In genomic region chr7:27171636-27172387, GRCh38 we compare ENCODE assay signal across 8 cellular contexts. TPM values are rescaled to one million over a fixed set of nuclear protein-coding genes. Genes with fewer than 3 reads are reported as not detected.
DNase-seq lines count a peak whose midpoint lies in the region; ATAC-seq and TF ChIP-seq lines count a peak whose summit lies in the region.

No MANE protein-coding gene starts in this region.

- peaks cover 12% of the 10 kb centered on the region for H3K36me3 Mint-ChIP-seq in natural killer cell treated with Interleukin-12 subunit alpha and Interleukin-12 subunit beta and Interleukin-15 and Interleukin-18, amount 100 ng/mL, for 72 hours

- H3K27me3 Mint-ChIP-seq in natural killer cell treated with Interleukin-12 subunit alpha and Interleukin-12 subunit beta and Interleukin-15 and Interleukin-18, amount 100 ng/mL, for 72 hours, result peaks cover 42 to 47% of the 10 kb centered on the region in 2 donors

- H3K4me1 Mint-ChIP-seq in natural killer cell treated with Interleukin-12 subunit alpha and Interleukin-12 subunit beta and Interleukin-15 and Interleukin-18, amount 100 ng/mL, for 72 hours (ENCODE audit: low read depth in 2 of 2), result peaks cover 24 to 38% of the 10 kb centered on the region in 2 donors

- DNase-seq in COR-L47 (lab: John Stamatoyannopoulos, UW), result peak; percentile 50
- peak; percentile 67 for DNase-seq in HT1080 (ENCODE audit: low read depth)
- DNase-seq in activated naive CD4-positive, alpha-beta T cell treated with anti-CD3 and anti-CD28 coated beads, Interleukin-2, amount 50 U/mL, for 16 hours, result peak; percentile 10
- no peak for DNase-seq in natural killer cell treated with Interleukin-12 subunit alpha and Interleukin-12 subunit beta and Interleukin-15 and Interleukin-18, amount 100 ng/mL, for 72 hours (ENCODE audit: low spot score)
- no peak for DNase-seq in OCI-M2 (lab: John Stamatoyannopoulos, UW; ENCODE audit: unreplicated experiment)
- no peak for DNase-seq in putamen (ENCODE audit: low spot score)

- TF ChIP-seq POLR2A in GM18505 (IDR thresholded peaks at IDR 0.05; ENCODE audit: borderline replicate concordance, extremely low read depth, insufficient read depth, insufficient read length), result no peak

- no peak for ATAC-seq in natural killer cell treated with Interleukin-12 subunit alpha and Interleukin-12 subunit beta and Interleukin-15 and Interleukin-18, amount 100 ng/mL, for 72 hours
- ATAC-seq in HG03196 (IDR thresholded peaks at IDR 0.05; ENCODE audit: unreplicated experiment) (no peak), GM18505 (IDR thresholded peaks at IDR 0.05; ENCODE audit: unreplicated experiment) (no peak)

- H3K9me3 Mint-ChIP-seq in natural killer cell treated with Interleukin-12 subunit alpha and Interleukin-12 subunit beta and Interleukin-15 and Interleukin-18, amount 100 ng/mL, for 72 hours, result no peaks in the 10 kb centered on the region

- peak overlapping the region; percentile 84 for H3K4me3 Mint-ChIP-seq in natural killer cell treated with Interleukin-12 subunit alpha and Interleukin-12 subunit beta and Interleukin-15 and Interleukin-18, amount 100 ng/mL, for 72 hours

- peak overlapping the region; percentile 59 to 67 for H3K27ac Mint-ChIP-seq in natural killer cell treated with Interleukin-12 subunit alpha and Interleukin-12 subunit beta and Interleukin-15 and Interleukin-18, amount 100 ng/mL, for 72 hours

RNA-seq across cellular contexts. Expression of gene HOXA10, which starts 2.3 kb away (rescaled TPM):
- total RNA-seq in HT1080 (2014; rRNA removed; shearing (Covaris generic)), result 22.7 and 29.3 TPM in 2 replicates
- polyA plus RNA-seq in HT1080 (2015; cell fraction: cytosol; rRNA removed), result 23.2 and 26.9 TPM in 2 replicates
- polyA plus RNA-seq in HT1080 (2015; cell fraction: nucleus; rRNA removed), result 13.9 and 15.3 TPM in 2 replicates
- 1 to 10 TPM in 1 of 2 donors, under 1 TPM in 1; 0.88 to 1.3 TPM for total RNA-seq in natural killer cell treated with Interleukin-12 subunit alpha and Interleukin-12 subunit beta and Interleukin-15 and Interleukin-18, amount 100 ng/mL, for 72 hours

RNA-seq across cellular contexts. Expression of gene HOXA9, which starts 6.5 kb away (rescaled TPM):
- total RNA-seq in HT1080 (2014; rRNA removed; shearing (Covaris generic)), result 33.8 and 45.8 TPM in 2 replicates
- polyA plus RNA-seq in HT1080 (2015; cell fraction: cytosol; rRNA removed), result 51.8 and 53.3 TPM in 2 replicates
- polyA plus RNA-seq in HT1080 (2015; cell fraction: nucleus; rRNA removed), result 78.8 and 88.3 TPM in 2 replicates
- 1 to 10 TPM in 1 of 2 donors, not detected in 1; 2.4 TPM for total RNA-seq in natural killer cell treated with Interleukin-12 subunit alpha and Interleukin-12 subunit beta and Interleukin-15 and Interleukin-18, amount 100 ng/mL, for 72 hours

RNA-seq across cellular contexts. Expression of gene HOXA11, which starts 13.2 kb away (rescaled TPM):
- not detected in 2 replicates for total RNA-seq in HT1080 (2014; rRNA removed; shearing (Covaris generic))
- not detected in 2 replicates for polyA plus RNA-seq in HT1080 (2015; cell fraction: cytosol; rRNA removed)
- polyA plus RNA-seq in HT1080 (2015; cell fraction: nucleus; rRNA removed), result not detected in 2 replicates
- under 1 TPM; 0.20 to 0.76 TPM for total RNA-seq in natural killer cell treated with Interleukin-12 subunit alpha and Interleukin-12 subunit beta and Interleukin-15 and Interleukin-18, amount 100 ng/mL, for 72 hours

RNA-seq across cellular contexts. Expression of gene HOXA7, which starts 15.3 kb away (rescaled TPM):
- total RNA-seq in HT1080 (2014; rRNA removed; shearing (Covaris generic)), result not detected in 2 replicates
- 0.41 and 1.0 TPM in 2 replicates for polyA plus RNA-seq in HT1080 (2015; cell fraction: cytosol; rRNA removed)
- 0.07 and 0.34 TPM in 2 replicates for polyA plus RNA-seq in HT1080 (2015; cell fraction: nucleus; rRNA removed)
- total RNA-seq in natural killer cell treated with Interleukin-12 subunit alpha and Interleukin-12 subunit beta and Interleukin-15 and Interleukin-18, amount 100 ng/mL, for 72 hours, result under 1 TPM in 1 of 2 donors, not detected in 1; 0.20 TPM

RNA-seq across cellular contexts. Expression of gene HOXA3, which starts 19.4 kb away (rescaled TPM):
- total RNA-seq in HT1080 (2014; rRNA removed; shearing (Covaris generic)), result not detected in 2 replicates
- polyA plus RNA-seq in HT1080 (2015; cell fraction: cytosol; rRNA removed), result 0.12 and 0.26 TPM in 2 replicates
- 0.39 and 0.65 TPM in 2 replicates for polyA plus RNA-seq in HT1080 (2015; cell fraction: nucleus; rRNA removed)
- total RNA-seq in natural killer cell treated with Interleukin-12 subunit alpha and Interleukin-12 subunit beta and Interleukin-15 and Interleukin-18, amount 100 ng/mL, for 72 hours, result not detected

Comparison
In these comparisons a context has a peak if more than half of its experiments do, and no peak if none do; other contexts are left out.
1. DNase-seq: peak in COR-L47 (single experiment), HT1080 (single experiment) and activated naive CD4-positive, alpha-beta T cell treated with anti-CD3 and anti-CD28 coated beads, Interleukin-2, amount 50 U/mL, for 16 hours (single experiment); none in natural killer cell treated with Interleukin-12 subunit alpha and Interleukin-12 subunit beta and Interleukin-15 and Interleukin-18, amount 100 ng/mL, for 72 hours (single experiment), OCI-M2 (single experiment) and putamen (single experiment).
2. RNA of gene HOXA10, which starts 2.3 kb away (total RNA-seq): 22.7 to 29.3 TPM in HT1080; 0.88 to 1.3 TPM in natural killer cell treated with Interleukin-12 subunit alpha and Interleukin-12 subunit beta and Interleukin-15 and Interleukin-18, amount 100 ng/mL, for 72 hours; every median in the first group is over 10 times any median in the second.
3. RNA of gene HOXA9, which starts 6.5 kb away (total RNA-seq): 33.8 to 45.8 TPM in HT1080; 2.4 TPM in natural killer cell treated with Interleukin-12 subunit alpha and Interleukin-12 subunit beta and Interleukin-15 and Interleukin-18, amount 100 ng/mL, for 72 hours; every median in the first group is over 10 times any median in the second.